ENCODE assay signal across 20 cellular contexts in the genomic region with DNA sequence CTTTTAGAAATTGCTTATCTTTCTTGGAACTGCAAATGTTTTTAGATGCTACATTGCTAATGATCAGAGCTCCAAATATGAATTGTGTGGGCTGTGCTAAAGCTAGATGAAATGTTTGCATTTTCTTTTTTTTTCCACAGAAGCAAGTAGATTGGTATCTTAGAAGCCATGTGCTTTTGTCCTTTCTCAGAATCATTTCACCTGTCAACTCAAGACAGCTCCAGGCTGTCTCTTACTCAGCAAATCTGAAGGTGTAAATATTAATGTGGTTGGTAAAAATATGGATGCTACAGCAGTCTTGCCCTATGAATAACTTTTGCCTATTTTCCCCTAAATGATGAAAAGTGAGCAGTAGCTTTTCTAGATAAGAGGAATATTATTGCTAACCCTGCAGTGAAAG. TPM values are rescaled to one million over a fixed set of nuclear protein-coding genes. Genes with fewer than 3 reads are reported as not detected.
DNase-seq lines count a peak whose midpoint lies in the region; ATAC-seq and TF ChIP-seq lines count a peak whose summit lies in the region.
"Had no signal": no experiment of that assay in that cellular context is flagged by ENCODE, and none has a peak within 500 bp of the region (broad histone marks: within the 10 kb centered on the region; RNA-seq: fewer than 3 reads in every experiment).

No MANE protein-coding gene starts in this region.

- no peaks in the 10 kb centered on the region for H3K9me3 ChIP-seq in H9 (ENCODE audit: control insufficient read depth, low read depth, low read length)
- H3K9me3 ChIP-seq in neural cell (ENCODE audit: low read length), result no peaks in the 10 kb centered on the region
- H3K9me3 ChIP-seq: A549; BLaER1 treated with 17β-estradiol and CSF1 and Interleukin-3, amounts not matched to agents 10 nM and 100 nM had no signal

- H3K18ac ChIP-seq in H9 (ENCODE audit: insufficient read length, low read depth, low read length), result no peak overlapping the region

- H3F3A ChIP-seq in neural cell (ENCODE audit: insufficient read depth, low read length, poor library complexity, severe bottlenecking), result no peaks in the 10 kb centered on the region

- H3K23ac ChIP-seq in H9 (ENCODE audit: insufficient read length, low read depth, low read length), result no peak overlapping the region

- no peak for DNase-seq in activated CD8-positive, alpha-beta memory T cell treated with anti-CD3 and anti-CD28 coated beads, Interleukin-2, amount 10 ng/mL, durations not matched to agents 7 days and 5 days
- no peak for DNase-seq in activated CD8-positive, alpha-beta memory T cell treated with anti-CD3 and anti-CD28 coated beads for 24 hours
- DNase-seq in H9 (no peak), caudate nucleus (lab: John Stamatoyannopoulos, UW) (peak in 3 of 61 donors; percentile 9 to 65 (median 10)), left ventricle myocardium superior (no peak), posterior cingulate gyrus (no peak), NK-92 (lab: John Stamatoyannopoulos, UW; ENCODE audit: unreplicated experiment) (no peak)
- DNase-seq: COR-L47, EL, GOT3, IMR-90, NCI-H1105 treated with DMSO at 0.1 percent for 48 hours, NCI-H187, NCI-H2171, NCI-H446 treated with DMSO at 0.1 percent for 48 hours, OCI-M1, RPMI8226 had no signal

- H3K27ac ChIP-seq in H9 (ENCODE audit: insufficient read length, low read depth, low read length), result no peak overlapping the region
- peak overlapping the region; percentile 83 for H3K27ac ChIP-seq in caudate nucleus (ENCODE audit: low read depth, low read length)
- no peak overlapping the region for H3K27ac ChIP-seq in neural cell (ENCODE audit: low read length)
- H3K27ac ChIP-seq: A549; BLaER1 treated with 17β-estradiol and CSF1 and Interleukin-3, amounts not matched to agents 10 nM and 100 nM had no signal

- no peaks in the 10 kb centered on the region for H3K9me3 Mint-ChIP-seq in activated CD8-positive, alpha-beta memory T cell treated with anti-CD3 and anti-CD28 coated beads, Interleukin-2, amount 10 ng/mL, durations not matched to agents 7 days and 5 days (ENCODE audit: low read depth)
- H3K9me3 Mint-ChIP-seq in H9, result no peaks in the 10 kb centered on the region

- TF ChIP-seq RAD21 in neural cell (conservative IDR thresholded peaks at IDR 0.05), result no peak

- H3K27me3 ChIP-seq in H9 (ENCODE audit: insufficient read depth, low read length), result no peaks in the 10 kb centered on the region
- no peaks in the 10 kb centered on the region for H3K27me3 ChIP-seq in neural cell (ENCODE audit: insufficient read depth, low read depth, low read length)
- H3K27me3 ChIP-seq: BLaER1 treated with 17β-estradiol and CSF1 and Interleukin-3, amounts not matched to agents 10 nM and 100 nM had no signal

- H3K27ac Mint-ChIP-seq in activated CD8-positive, alpha-beta memory T cell treated with anti-CD3 and anti-CD28 coated beads, Interleukin-2, amount 10 ng/mL, durations not matched to agents 7 days and 5 days, result peak overlapping the region; percentile 13
- peak overlapping the region in 2 of 3 experiments; percentile 34 to 61; a peak in 1 of 7 replicates for H3K27ac Mint-ChIP-seq in H9

- H3K79me2 ChIP-seq in H9 (ENCODE audit: insufficient read depth, low read length), result 0 out of 2 replicates have a peak, but pooled peaks cover under 1% of the 10 kb centered on the region
- H3K79me2 ChIP-seq in neural cell (replicated peaks; ENCODE audit: insufficient read depth, low read length), result no peaks in the 10 kb centered on the region

- peaks cover 6% of the 10 kb centered on the region for H3K79me1 ChIP-seq in H9 (ENCODE audit: insufficient read depth, low read depth, low read length, poor library complexity, severe bottlenecking)

- no peak overlapping the region for H3K4ac ChIP-seq in H9 (ENCODE audit: low read depth, low read length)

- no peaks in the 10 kb centered on the region for H3K4me1 Mint-ChIP-seq in activated CD8-positive, alpha-beta memory T cell treated with anti-CD3 and anti-CD28 coated beads, Interleukin-2, amount 10 ng/mL, durations not matched to agents 7 days and 5 days
- H3K4me1 Mint-ChIP-seq in H9, result no peaks in the 10 kb centered on the region

- no peak overlapping the region for H2BK15ac ChIP-seq in H9 (ENCODE audit: low read depth, low read length)

- H2BK20ac ChIP-seq in H9 (ENCODE audit: low read depth, low read length, poor library complexity, severe bottlenecking), result no peak overlapping the region

- TF ChIP-seq CTCF in H9 (conservative IDR thresholded peaks at IDR 0.05) (no peak), neural cell (IDR thresholded peaks at IDR 0.05; ENCODE audit: poor library complexity, severe bottlenecking) (no peak)

- CTCF ChIA-PET in activated CD8-positive, alpha-beta memory T cell treated with anti-CD3 and anti-CD28 coated beads, Interleukin-2, amount 10 ng/mL, durations not matched to agents 7 days and 5 days (lab: Charles Lee), result interaction anchor here (1.0 to 2.5 kb wide), 4 partner anchors 9 to 224 kb away, joined by 3 to 6 read pairs (median 3); no protein-coding TSS in a partner anchor

- H3K36me3 ChIP-seq in neural cell (ENCODE audit: insufficient read depth, low read length), result no peaks in the 10 kb centered on the region

- H2BK120ac ChIP-seq in H9 (ENCODE audit: low read depth, low read length, poor library complexity, severe bottlenecking), result no peak overlapping the region

- no peaks in the 10 kb centered on the region for H3K9me2 ChIP-seq in neural cell (ENCODE audit: insufficient read depth, low read length)

- no peaks in the 10 kb centered on the region for H3K27me3 Mint-ChIP-seq in activated CD8-positive, alpha-beta memory T cell treated with anti-CD3 and anti-CD28 coated beads, Interleukin-2, amount 10 ng/mL, durations not matched to agents 7 days and 5 days
- H3K27me3 Mint-ChIP-seq in H9 (ENCODE audit: low read depth), result peaks cover 2% of the 10 kb centered on the region; the same call in 1 of the 2 replicates

- no peak for TF ChIP-seq EP300 in neural cell (conservative IDR thresholded peaks at IDR 0.05; ENCODE audit: poor library complexity, severe bottlenecking)

- no peak overlapping the region for H3K4me3 ChIP-seq in neural cell (ENCODE audit: low read length)
- H3K4me3 ChIP-seq: A549; BLaER1 treated with 17β-estradiol and CSF1 and Interleukin-3, amounts not matched to agents 10 nM and 100 nM had no signal

- no peak overlapping the region for H4K5ac ChIP-seq in H9 (ENCODE audit: insufficient read length, low read depth, low read length)

- no peaks in the 10 kb centered on the region for H4K20me1 ChIP-seq in H9 (ENCODE audit: control insufficient read depth, insufficient read depth, insufficient read length)
- no peaks in the 10 kb centered on the region for H4K20me1 ChIP-seq in neural cell (ENCODE audit: insufficient read depth)

- H2AFZ ChIP-seq in H9 (ENCODE audit: low read length) (no peak overlapping the region), neural cell (ENCODE audit: low read depth, low read length) (no peak overlapping the region)

- H3K14ac ChIP-seq in H9 (ENCODE audit: insufficient read depth, low read length), result no peak overlapping the region

- H3K9ac ChIP-seq in H9 (ENCODE audit: extremely low read depth, insufficient read length, low read length), result no peak overlapping the region
- no peak overlapping the region for H3K9ac ChIP-seq in neural cell (ENCODE audit: low read length)
- H3K9ac ChIP-seq: BLaER1 treated with 17β-estradiol and CSF1 and Interleukin-3, amounts not matched to agents 10 nM and 100 nM had no signal

- H3K4me3 Mint-ChIP-seq in activated CD8-positive, alpha-beta memory T cell treated with anti-CD3 and anti-CD28 coated beads, Interleukin-2, amount 10 ng/mL, durations not matched to agents 7 days and 5 days, result no peak overlapping the region
- H3K4me3 Mint-ChIP-seq in H9, result no peak overlapping the region

- H2BK5ac ChIP-seq in H9 (ENCODE audit: insufficient read length, low read length), result no peak overlapping the region

- intact Hi-C loops in left ventricle myocardium superior (cut with micrococcal nuclease) (no loop called here), posterior cingulate gyrus (cut with DNase I) (no loop called here)

- H3K56ac ChIP-seq in H9 (ENCODE audit: insufficient read length, low read depth, low read length), result no peak overlapping the region

- ATAC-seq in activated CD8-positive, alpha-beta memory T cell treated with anti-CD3 and anti-CD28 coated beads, Interleukin-2, amount 10 ng/mL, durations not matched to agents 7 days and 5 days, result no peak
- ATAC-seq in left ventricle myocardium superior, result no peak
- ATAC-seq: A549 had no signal

- no peaks in the 10 kb centered on the region for H3K23me2 ChIP-seq in H9 (ENCODE audit: insufficient read length, low read depth, low read length, poor library complexity, severe bottlenecking)

- H2AK5ac ChIP-seq in H9 (ENCODE audit: insufficient read length, low read length), result no peak overlapping the region

- H3K36me3 Mint-ChIP-seq in activated CD8-positive, alpha-beta memory T cell treated with anti-CD3 and anti-CD28 coated beads, Interleukin-2, amount 10 ng/mL, durations not matched to agents 7 days and 5 days, result peaks cover 44% of the 10 kb centered on the region
- peaks cover 77 to 98% (median 95%) of the 10 kb centered on the region in 3 experiments; a peak in 6 of 7 replicates for H3K36me3 Mint-ChIP-seq in H9 (ENCODE audit: insufficient read depth in 1 of 3, low read depth in 3 of 3)

- H4K91ac ChIP-seq in H9 (ENCODE audit: insufficient read length, low read depth, low read length), result no peak overlapping the region

- H2BK12ac ChIP-seq in H9 (ENCODE audit: insufficient read length, low read depth, low read length), result no peak overlapping the region

- H4K8ac ChIP-seq in H9 (replicated peaks; ENCODE audit: insufficient read length, low read depth, low read length), result no peak overlapping the region

- no peak overlapping the region for H3T11ph ChIP-seq in H9 (ENCODE audit: low read length)

- H3K4me1 ChIP-seq in H9 (ENCODE audit: insufficient read depth, low read length), result no peaks in the 10 kb centered on the region
- H3K4me1 ChIP-seq: BLaER1 treated with 17β-estradiol and CSF1 and Interleukin-3, amounts not matched to agents 10 nM and 100 nM had no signal

- no peak overlapping the region for H3K4me2 ChIP-seq in H9 (ENCODE audit: insufficient read depth, insufficient read length, low read length)
- peak overlapping the region; percentile 5 for H3K4me2 ChIP-seq in neural cell (ENCODE audit: low read length)
- H3K4me2 ChIP-seq: A549; BLaER1 treated with 17β-estradiol and CSF1 and Interleukin-3, amounts not matched to agents 10 nM and 100 nM had no signal

TF ChIP-seq in neural cell, 6 proteins besides CTCF, POLR2A, EP300 and RAD21 (continues in another document):
- TF ChIP-seq MXI1 (conservative IDR thresholded peaks at IDR 0.05; ENCODE audit: poor library complexity, severe bottlenecking), result peak; percentile 43

RNA-seq across cellular contexts. Expression of a gene that starts 41.2 kb away (rescaled TPM):
- total RNA-seq in activated CD8-positive, alpha-beta memory T cell treated with anti-CD3 and anti-CD28 coated beads, Interleukin-2, amount 10 ng/mL, durations not matched to agents 7 days and 5 days, result 10 to 100 TPM; 46.6 to 50.6 TPM
- total RNA-seq in H9 (2021), result 36.7 and 37.4 TPM in 2 replicates
- 26.7 and 28.1 TPM in 2 replicates for polyA plus RNA-seq in neural cell
- polyA minus RNA-seq in neural cell, result 61.6 and 65.5 TPM in 2 replicates
- total RNA-seq in left ventricle myocardium superior, result 27.9 TPM

RNA-seq across cellular contexts. Expression of a gene that starts 41.6 kb away (rescaled TPM):
- total RNA-seq in activated CD8-positive, alpha-beta memory T cell treated with anti-CD3 and anti-CD28 coated beads, Interleukin-2, amount 10 ng/mL, durations not matched to agents 7 days and 5 days, result 10 to 100 TPM; 38.3 to 46.2 TPM
- 26.8 and 28.9 TPM in 2 replicates for total RNA-seq in H9 (2021)
- 15.3 and 19.5 TPM in 2 replicates for polyA plus RNA-seq in neural cell
- 35.8 and 37.6 TPM in 2 replicates for polyA minus RNA-seq in neural cell
- total RNA-seq in left ventricle myocardium superior, result 47.2 TPM
